1 cellular context compared by ENCODE assay signal in genomic region chr18:24201699-24202687, GRCh38.
TF ChIP-seq lines count a peak whose summit lies in the region.

No MANE protein-coding gene starts in this region.

TF ChIP-seq in GM23338, 12 proteins besides CTCF, POLR2A, EP300 and RAD21 (continued from another document):
- TF ChIP-seq JUNB (IDR thresholded peaks at IDR 0.05; ENCODE audit: unreplicated experiment) (no peak), ZNF331 (CRISPR knock-in tag; IDR thresholded peaks at IDR 0.05; ENCODE audit: low read depth) (no peak), ZNF114 (CRISPR knock-in tag; IDR thresholded peaks at IDR 0.05) (no peak), NANOG (IDR thresholded peaks at IDR 0.05; ENCODE audit: borderline replicate concordance) (no peak)
TF ChIP-seq in GM23338: peak in this region for 0.
